21 cellular contexts compared by ENCODE assay signal in genomic region chr1:177871633-177872562, GRCh38.
A peak's percentile ranks its signal among the peaks of the same experiment; 100 is the strongest.
DNase-seq lines count a peak whose midpoint lies in the region; ATAC-seq and TF ChIP-seq lines count a peak whose summit lies in the region.
"Had no signal": no experiment of that assay in that cellular context is flagged by ENCODE, and none has a peak within 500 bp of the region (broad histone marks: within the 10 kb centered on the region; RNA-seq: fewer than 3 reads in every experiment).

No MANE protein-coding gene starts in this region.

- DNase-seq in NCI-H1436 (lab: John Stamatoyannopoulos, UW) = peak; percentile 25
- DNase-seq in NCI-H1436 treated with DMSO at 0.1 percent for 48 hours (lab: John Stamatoyannopoulos, UW) = no peak
- DNase-seq in DMS53 treated with DMSO at 0.1 percent for 48 hours (lab: John Stamatoyannopoulos, UW; ENCODE audit: unreplicated experiment) = peak; percentile 98
- DNase-seq in NCI-H748 treated with DMSO at 0.1 percent for 48 hours (lab: John Stamatoyannopoulos, UW) = peak; percentile 31
- no peak for DNase-seq in lower lobe of right lung
- DNase-seq in SKM-1 treated with dmso at 0.1 percent for 144 hours (lab: John Stamatoyannopoulos, UW; ENCODE audit: unreplicated experiment) = no peak
- DNase-seq in tibial nerve (ENCODE audit: low spot score in 2 of 2) = no peak
- no peak for DNase-seq in iPS-NIHi7 (ENCODE audit: extremely low spot score)
- DNase-seq: activated CD4-positive, alpha-beta T cell treated with anti-CD3 and anti-CD28 coated beads for 48 hours; activated naive CD4-positive, alpha-beta T cell treated with anti-CD3 and anti-CD28 coated beads, Interleukin-2, amount 50 U/mL, for 16 hours; anterior cingulate cortex; Calu3; caudate nucleus; NCI-H1694; ovary; spleen; stimulated activated CD4-positive, alpha-beta T cell treated with anti-CD3 and anti-CD28 coated beads, Interleukin-4, amount 100 ng/mL, for 24 hours; stimulated activated naive CD4-positive, alpha-beta T cell treated with Interleukin-2 at 50 U/mL for 16 hours; T-cell had no signal

- no peak for TF ChIP-seq EP300 in tibial nerve (IDR thresholded peaks at IDR 0.05)

- H3K27ac ChIP-seq in lower lobe of right lung = no peak overlapping the region
- H3K27ac ChIP-seq in tibial nerve = no peak overlapping the region
- H3K27ac ChIP-seq: ovary, right atrium auricular region, spleen had no signal

- H3K36me3 ChIP-seq in lower lobe of right lung (no peaks in the 10 kb centered on the region), tibial nerve (no peaks in the 10 kb centered on the region)
- H3K36me3 ChIP-seq: ovary, right atrium auricular region, spleen had no signal

- intact Hi-C loops in lower lobe of right lung (cut with DNase I) = no loop called here

- H3K9me3 ChIP-seq in lower lobe of right lung (no peaks in the 10 kb centered on the region), tibial nerve (peaks cover 0 to 2% (median 0%) of the 10 kb centered on the region in 4 donors)
- H3K9me3 ChIP-seq: ovary, right atrium auricular region had no signal

- no peak overlapping the region for H3K4me3 ChIP-seq in lower lobe of right lung
- no peak overlapping the region for H3K4me3 ChIP-seq in tibial nerve
- H3K4me3 ChIP-seq: ovary, right atrium auricular region, spleen had no signal

- TF ChIP-seq POLR2A in tibial nerve (IDR thresholded peaks at IDR 0.05) = no peak

- H3K27me3 ChIP-seq in lower lobe of right lung (ENCODE audit: low read depth) = no peaks in the 10 kb centered on the region
- H3K27me3 ChIP-seq in tibial nerve = no peaks in the 10 kb centered on the region
- H3K27me3 ChIP-seq: ovary, right atrium auricular region had no signal

- no peaks in the 10 kb centered on the region for H3K4me1 ChIP-seq in lower lobe of right lung
- no peaks in the 10 kb centered on the region for H3K4me1 ChIP-seq in tibial nerve
- H3K4me1 ChIP-seq: right atrium auricular region, spleen had no signal

- 69 to 82% methylated on average over 12 of the region's 12 CpGs for WGBS in tibial nerve, 2 donors

- TF ChIP-seq CTCF in lower lobe of right lung (IDR thresholded peaks at IDR 0.05) (no peak), tibial nerve (IDR thresholded peaks at IDR 0.05) (no peak)

- peak; percentile 35 to 63 for ATAC-seq in lower lobe of right lung
- ATAC-seq: natural killer cell treated with Interleukin-12 subunit alpha and Interleukin-12 subunit beta and Interleukin-15 and Interleukin-18, amount 100 ng/mL, for 72 hours; T-cell had no signal

Comparison
In these comparisons a context has a peak if more than half of its experiments do, and no peak if none do; other contexts are left out.
1. DNase-seq: peak in NCI-H1436 (single experiment), DMS53 treated with DMSO at 0.1 percent for 48 hours (single experiment) and NCI-H748 treated with DMSO at 0.1 percent for 48 hours (single experiment); none in NCI-H1436 treated with DMSO at 0.1 percent for 48 hours (single experiment), lower lobe of right lung (single experiment), SKM-1 treated with dmso at 0.1 percent for 144 hours (single experiment), tibial nerve (0 of 2) and iPS-NIHi7 (single experiment).